8 cellular contexts compared by ENCODE assay signal in genomic region chrX:7586126-7586525, GRCh38.
DNase-seq lines count a peak whose midpoint lies in the region; FAIRE-seq and TF ChIP-seq lines count a peak whose summit lies in the region.

No MANE protein-coding gene starts in this region.

- H3K27ac ChIP-seq in 22Rv1 = no peak overlapping the region

- DNase-seq in pons (ENCODE audit: low spot score) = peak; percentile 37
- DNase-seq in cerebellum (ENCODE audit: low spot score) = no peak
- no peak for DNase-seq in stimulated activated naive CD4-positive, alpha-beta T cell (lab: John Stamatoyannopoulos, UW)
- no peak for DNase-seq in ureter (ENCODE audit: low spot score)

- TF ChIP-seq CTCF in 22Rv1 (IDR thresholded peaks at IDR 0.05) (peak; percentile 30; the same call in 1 of the 2 replicates), GM12872 (IDR thresholded peaks at IDR 0.05; ENCODE audit: insufficient read depth, low read depth, low read length) (peak; percentile 45; the same call in 1 of the 3 replicates), LNCAP (IDR thresholded peaks at IDR 0.05) (peak; percentile 9; the same call in 1 of the 2 replicates)

- FAIRE-seq in colon (lab: Jason Lieb, UNC) = peak; percentile 24
